ENCODE assay signal across 10 cellular contexts in genomic region chr17:28549274-28550132, GRCh38. TPM values are rescaled to one million over a fixed set of nuclear protein-coding genes. Genes with fewer than 3 reads are reported as not detected.
A peak's percentile ranks its signal among the peaks of the same experiment; 100 is the strongest.
DNase-seq lines count a peak whose midpoint lies in the region; ATAC-seq and TF ChIP-seq lines count a peak whose summit lies in the region.
"Had no signal": no experiment of that assay in that cellular context is flagged by ENCODE, and none has a peak within 500 bp of the region (broad histone marks: within the 10 kb centered on the region; RNA-seq: fewer than 3 reads in every experiment).

No MANE protein-coding gene starts in this region.

- TF ChIP-seq POLR2A in vagina (IDR thresholded peaks at IDR 0.05), result no peak

- H3K27ac ChIP-seq in vagina, result no peak overlapping the region
- H3K27ac ChIP-seq: SJSA1 had no signal

- H3K9me3 Mint-ChIP-seq in nephron progenitor cell, result no peaks in the 10 kb centered on the region

- intact Hi-C loops in vagina (cut with DNase I), result no loop called here

- peaks cover 56% of the 10 kb centered on the region for H3K4me1 Mint-ChIP-seq in nephron progenitor cell

- ATAC-seq in HG03442 (IDR thresholded peaks at IDR 0.05; ENCODE audit: unreplicated experiment), result peak; percentile 35

- H3K27ac Mint-ChIP-seq in nephron progenitor cell, result peak overlapping the region; percentile 26

- DNase-seq in GM12864 (ENCODE audit: low read depth) (peak; percentile 60), nephron progenitor cell (no peak), vagina (ENCODE audit: extremely low spot score in 2 of 2) (no peak), SW480 (ENCODE audit: low spot score) (no peak), AG08395 (ENCODE audit: low spot score) (no peak), NCI-H226 (no peak)
- DNase-seq in activated CD8-positive, alpha-beta memory T cell treated with anti-CD3 and anti-CD28 coated beads for 24 hours, result peak; percentile 75

- peaks cover 3% of the 10 kb centered on the region for H3K27me3 Mint-ChIP-seq in nephron progenitor cell (ENCODE audit: low read depth, poor library complexity)

- H3K36me3 Mint-ChIP-seq in nephron progenitor cell (ENCODE audit: low read depth), result peaks cover 20% of the 10 kb centered on the region

- peak overlapping the region; percentile 31 for H3K4me3 ChIP-seq in GM12864 (ENCODE audit: low read depth, low read length)
- H3K4me3 ChIP-seq in vagina, result no peak overlapping the region
- H3K4me3 ChIP-seq: SJSA1 had no signal

- TF ChIP-seq CTCF in GM12864 (IDR thresholded peaks at IDR 0.05; ENCODE audit: low read depth, low read length, missing control alignments) (no peak), nephron progenitor cell (IDR thresholded peaks at IDR 0.05) (no peak), vagina (IDR thresholded peaks at IDR 0.05) (no peak)

- H3K36me3 ChIP-seq in vagina, result peaks cover 0 to 22% of the 10 kb centered on the region in 2 donors

- H3K9me3 ChIP-seq in vagina, result no peaks in the 10 kb centered on the region
- H3K9me3 ChIP-seq: SJSA1 had no signal

- H3K27me3 ChIP-seq in vagina, result no peaks in the 10 kb centered on the region
- H3K27me3 ChIP-seq: SJSA1 had no signal

- H3K4me1 ChIP-seq in vagina, result peaks cover 13% of the 10 kb centered on the region

- no peak overlapping the region for H3K4me3 Mint-ChIP-seq in nephron progenitor cell

RNA-seq across cellular contexts. Expression of gene UNC119, which starts 2.9 kb away (rescaled TPM):
- total RNA-seq in vagina, result 38.1 TPM

RNA-seq across cellular contexts. Expression of gene PIGS, which starts 21.8 kb away (rescaled TPM):
- total RNA-seq in vagina, result 22.8 TPM

RNA-seq across cellular contexts. Expression of gene ALDOC, which starts 27.2 kb away (rescaled TPM):
- 20.1 TPM for total RNA-seq in vagina

RNA-seq across cellular contexts. Expression of gene FOXN1, which starts 43.4 kb away (rescaled TPM):
- total RNA-seq in vagina, result 3.4 TPM
- total RNA-seq: glomerular endothelial cell, SJSA1 had no signal

RNA-seq across cellular contexts. Expression of gene SPAG5, which starts 49.3 kb away (rescaled TPM):
- total RNA-seq in vagina, result 8.3 TPM

Comparison
In these comparisons a context has a peak if more than half of its experiments do, and no peak if none do; other contexts are left out.
1. DNase-seq: peak in GM12864 (single experiment) and activated CD8-positive, alpha-beta memory T cell treated with anti-CD3 and anti-CD28 coated beads for 24 hours (single experiment); none in nephron progenitor cell (single experiment), vagina (0 of 2), SW480 (single experiment), AG08395 (single experiment) and NCI-H226 (single experiment).